ENCODE assay signal across 1 cellular context in the genomic region with DNA sequence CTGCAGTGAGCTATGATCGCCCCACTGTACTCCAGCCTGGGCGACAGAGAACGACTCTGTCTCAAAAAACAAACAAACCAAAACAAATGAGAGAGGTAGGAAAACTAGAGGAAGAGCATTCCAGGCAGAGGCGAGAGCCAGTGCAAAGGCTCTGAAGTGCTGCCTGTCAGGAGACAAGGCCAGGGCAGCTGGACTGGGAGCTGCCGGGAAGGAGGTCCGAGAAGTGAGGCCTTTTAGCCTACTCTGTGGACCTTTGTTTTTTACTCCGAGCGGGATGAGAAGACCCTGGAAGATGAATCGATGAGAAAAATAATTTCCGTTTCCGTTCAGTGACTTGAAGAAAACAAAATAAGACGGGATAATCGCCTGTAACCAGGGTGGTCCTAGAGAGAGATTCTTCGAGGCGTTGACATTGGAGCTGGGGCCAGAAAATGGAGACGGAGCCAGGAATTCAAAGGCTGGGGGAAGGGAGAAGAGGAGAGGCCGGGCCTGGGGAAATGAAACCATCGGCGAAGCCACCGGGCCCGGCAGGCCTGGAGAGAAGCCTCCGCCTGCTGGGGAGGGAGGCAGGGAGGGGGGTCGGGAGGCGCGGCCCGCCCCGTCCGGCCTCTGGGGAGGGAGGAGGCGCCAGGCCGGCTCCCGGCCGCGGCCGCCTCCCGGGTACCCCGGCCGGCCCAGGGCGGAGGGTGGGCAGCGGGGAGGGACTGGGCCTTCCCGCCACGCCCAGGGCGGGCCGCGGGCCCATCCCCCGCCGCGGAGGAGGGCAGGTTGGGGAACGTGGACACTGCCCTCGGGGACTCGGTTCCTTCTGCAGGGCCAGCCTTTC.
TF ChIP-seq lines count a peak whose summit lies in the region.

No MANE protein-coding gene starts in this region.

TF ChIP-seq in HEK293, 187 proteins besides CTCF, POLR2A, EP300 and RAD21 (continued from another document):
- TF ChIP-seq, protein P1, sequence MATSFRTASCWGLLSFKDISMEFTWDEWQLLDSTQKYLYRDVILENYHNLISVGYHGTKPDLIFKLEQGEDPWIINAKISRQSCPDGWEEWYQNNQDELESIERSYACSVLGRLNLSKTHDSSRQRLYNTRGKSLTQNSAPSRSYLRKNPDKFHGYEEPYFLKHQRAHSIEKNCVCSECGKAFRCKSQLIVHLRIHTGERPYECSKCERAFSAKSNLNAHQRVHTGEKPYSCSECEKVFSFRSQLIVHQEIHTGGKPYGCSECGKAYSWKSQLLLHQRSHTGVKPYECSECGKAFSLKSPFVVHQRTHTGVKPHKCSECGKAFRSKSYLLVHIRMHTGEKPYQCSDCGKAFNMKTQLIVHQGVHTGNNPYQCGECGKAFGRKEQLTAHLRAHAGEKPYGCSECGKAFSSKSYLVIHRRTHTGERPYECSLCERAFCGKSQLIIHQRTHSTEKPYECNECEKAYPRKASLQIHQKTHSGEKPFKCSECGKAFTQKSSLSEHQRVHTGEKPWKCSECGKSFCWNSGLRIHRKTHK (tag by site-specific recombination; IDR thresholded peaks at IDR 0.05): no peak
- TF ChIP-seq ZNF324 (tag by site-specific recombination; IDR thresholded peaks at IDR 0.05) (0 out of 2 replicates have a peak, but pooled peaks have one; percentile 58), ZBTB8A (tag by site-specific recombination; IDR thresholded peaks at IDR 0.05) (peak; percentile 15; the same call in 1 of the 2 replicates), ZNF521 (tag by site-specific recombination; IDR thresholded peaks at IDR 0.05) (no peak), ZNF544 (tag by site-specific recombination; IDR thresholded peaks at IDR 0.05) (no peak), ZSCAN23 (tag by site-specific recombination; IDR thresholded peaks at IDR 0.05) (peak; percentile 58; the same call in 1 of the 2 replicates), ZNF624 (tag by site-specific recombination; IDR thresholded peaks at IDR 0.05) (no peak), ZNF510 (tag by site-specific recombination; IDR thresholded peaks at IDR 0.05; ENCODE audit: insufficient replicate concordance) (no peak), ZNF37A (tag by site-specific recombination; IDR thresholded peaks at IDR 0.05) (no peak), GLIS2 (tag by site-specific recombination; IDR thresholded peaks at IDR 0.05) (peak; percentile 95), ZNF561 (tag by site-specific recombination; IDR thresholded peaks at IDR 0.05; ENCODE audit: borderline replicate concordance) (peak; percentile 89), BCL11B (tag by site-specific recombination; IDR thresholded peaks at IDR 0.05; ENCODE audit: low read depth) (0 out of 2 replicates have a peak, but pooled peaks have one; percentile 50), ZFHX2 (tag by site-specific recombination; conservative IDR thresholded peaks at IDR 0.05) (peak; percentile 66; the same call in 1 of the 2 replicates), ZNF555 (tag by site-specific recombination; conservative IDR thresholded peaks at IDR 0.05) (no peak), ZNF214 (tag by site-specific recombination; IDR thresholded peaks at IDR 0.05; ENCODE audit: borderline replicate concordance) (no peak), ZNF768 (tag by site-specific recombination; IDR thresholded peaks at IDR 0.05) (no peak), ZNF837 (tag by site-specific recombination; IDR thresholded peaks at IDR 0.05) (no peak), SALL2 (tag by site-specific recombination; IDR thresholded peaks at IDR 0.05; ENCODE audit: borderline replicate concordance) (no peak), ZNF677 (tag by site-specific recombination; IDR thresholded peaks at IDR 0.05) (no peak), ZSCAN5A (tag by site-specific recombination; IDR thresholded peaks at IDR 0.05) (no peak; the same call in 1 of the 2 replicates), ZNF112 (tag by site-specific recombination; IDR thresholded peaks at IDR 0.05) (no peak), IKZF3 (tag by site-specific recombination; IDR thresholded peaks at IDR 0.05) (peak; percentile 89)
- TF ChIP-seq, protein P2, sequence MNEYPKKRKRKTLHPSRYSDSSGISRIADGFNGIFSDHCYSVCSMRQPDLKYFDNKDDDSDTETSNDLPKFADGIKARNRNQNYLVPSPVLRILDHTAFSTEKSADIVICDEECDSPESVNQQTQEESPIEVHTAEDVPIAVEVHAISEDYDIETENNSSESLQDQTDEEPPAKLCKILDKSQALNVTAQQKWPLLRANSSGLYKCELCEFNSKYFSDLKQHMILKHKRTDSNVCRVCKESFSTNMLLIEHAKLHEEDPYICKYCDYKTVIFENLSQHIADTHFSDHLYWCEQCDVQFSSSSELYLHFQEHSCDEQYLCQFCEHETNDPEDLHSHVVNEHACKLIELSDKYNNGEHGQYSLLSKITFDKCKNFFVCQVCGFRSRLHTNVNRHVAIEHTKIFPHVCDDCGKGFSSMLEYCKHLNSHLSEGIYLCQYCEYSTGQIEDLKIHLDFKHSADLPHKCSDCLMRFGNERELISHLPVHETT (tag by site-specific recombination; IDR thresholded peaks at IDR 0.05): peak; percentile 35; the same call in 1 of the 2 replicates
